8 cellular contexts compared by ENCODE assay signal in the genomic region with DNA sequence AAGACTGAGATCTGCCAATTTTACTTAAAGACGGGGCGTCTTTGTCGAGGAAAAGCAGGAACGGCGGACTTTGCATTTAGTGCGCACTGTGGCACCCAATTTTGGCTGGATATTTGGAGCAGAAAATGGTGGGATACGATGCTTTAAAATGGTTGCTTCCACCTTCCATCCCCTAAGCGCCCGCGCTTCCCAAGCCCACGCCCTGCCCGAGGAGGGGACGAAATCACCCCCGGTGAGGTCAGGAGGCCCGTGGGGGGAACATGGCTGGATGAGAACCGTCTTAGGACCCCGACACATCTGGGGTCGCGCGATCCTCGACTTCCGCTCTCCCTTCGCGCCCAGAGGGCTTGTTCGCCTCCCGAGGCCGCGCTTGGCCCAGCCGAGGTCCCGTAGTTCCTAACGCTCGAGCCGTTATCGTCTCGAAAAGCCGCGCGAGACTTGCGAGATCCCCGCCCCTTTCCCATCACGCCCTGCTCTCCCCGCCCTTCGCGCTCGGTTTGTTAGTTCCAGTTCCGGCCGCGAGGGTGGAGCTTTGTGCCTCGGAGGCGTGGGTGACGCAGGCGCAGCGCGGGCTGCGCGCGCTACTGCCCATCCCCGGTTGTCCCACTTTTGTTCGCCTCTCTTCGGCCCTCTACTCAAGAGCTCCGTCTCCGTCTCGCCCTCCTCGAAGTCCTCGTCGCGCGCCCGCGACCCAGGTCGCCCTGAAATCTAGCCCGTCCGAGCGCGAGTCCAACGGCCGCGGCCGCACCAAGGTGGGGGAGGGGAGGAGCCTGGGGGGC. TPM values are rescaled to one million over a fixed set of nuclear protein-coding genes. Genes with fewer than 3 reads are reported as not detected.
DNase-seq lines count a peak whose midpoint lies in the region; ATAC-seq lines count a peak whose summit lies in the region.

A gene with protein sequence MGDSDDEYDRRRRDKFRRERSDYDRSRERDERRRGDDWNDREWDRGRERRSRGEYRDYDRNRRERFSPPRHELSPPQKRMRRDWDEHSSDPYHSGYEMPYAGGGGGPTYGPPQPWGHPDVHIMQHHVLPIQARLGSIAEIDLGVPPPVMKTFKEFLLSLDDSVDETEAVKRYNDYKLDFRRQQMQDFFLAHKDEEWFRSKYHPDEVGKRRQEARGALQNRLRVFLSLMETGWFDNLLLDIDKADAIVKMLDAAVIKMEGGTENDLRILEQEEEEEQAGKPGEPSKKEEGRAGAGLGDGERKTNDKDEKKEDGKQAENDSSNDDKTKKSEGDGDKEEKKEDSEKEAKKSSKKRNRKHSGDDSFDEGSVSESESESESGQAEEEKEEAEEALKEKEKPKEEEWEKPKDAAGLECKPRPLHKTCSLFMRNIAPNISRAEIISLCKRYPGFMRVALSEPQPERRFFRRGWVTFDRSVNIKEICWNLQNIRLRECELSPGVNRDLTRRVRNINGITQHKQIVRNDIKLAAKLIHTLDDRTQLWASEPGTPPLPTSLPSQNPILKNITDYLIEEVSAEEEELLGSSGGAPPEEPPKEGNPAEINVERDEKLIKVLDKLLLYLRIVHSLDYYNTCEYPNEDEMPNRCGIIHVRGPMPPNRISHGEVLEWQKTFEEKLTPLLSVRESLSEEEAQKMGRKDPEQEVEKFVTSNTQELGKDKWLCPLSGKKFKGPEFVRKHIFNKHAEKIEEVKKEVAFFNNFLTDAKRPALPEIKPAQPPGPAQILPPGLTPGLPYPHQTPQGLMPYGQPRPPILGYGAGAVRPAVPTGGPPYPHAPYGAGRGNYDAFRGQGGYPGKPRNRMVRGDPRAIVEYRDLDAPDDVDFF (plus strand): TSS at position 527 of the 779 bp plus-strand sequence. CDS start 488 bp downstream, outside the sequence.

- peak; percentile 84 for ATAC-seq in GM19467 (IDR thresholded peaks at IDR 0.05; ENCODE audit: unreplicated experiment)

- peak; percentile 98 for DNase-seq in CMK (ENCODE audit: low read depth)
- DNase-seq in HS-5 (ENCODE audit: low read depth), result peak; percentile 74
- DNase-seq in NK-92 treated with Interleukin-12 subunit alpha and Interleukin-12 subunit beta, amount 100 ng/mL, for 24 hours (lab: John Stamatoyannopoulos, UW), result peak; percentile 99
- DNase-seq in activated CD8-positive, alpha-beta memory T cell treated with anti-CD3 and anti-CD28 coated beads for 24 hours, result peak; percentile 99
- peak; percentile 98 for DNase-seq in effector CD8-positive, alpha-beta T cell (lab: John Stamatoyannopoulos, UW)
- DNase-seq in lung microvascular endothelial cell (ENCODE audit: low read depth in 2 of 2), result peak; percentile 99
- DNase-seq in stimulated activated CD4-positive, alpha-beta T cell treated with anti-CD3 and anti-CD28 coated beads, TNF-alpha, amount 100 ng/mL, for 48 hours (ENCODE audit: low read depth in 3 of 3), result peak; percentile 97 to 98 (median 98)

RNA-seq across cellular contexts. Expression of the gene that starts here (rescaled TPM):
- total RNA-seq in lung microvascular endothelial cell, result 29.9 and 34.9 TPM in 2 replicates

Comparison
In these comparisons a context has a peak if more than half of its experiments do, and no peak if none do; other contexts are left out.
1. Peak in every context shown above with its lines: DNase-seq and ATAC-seq.